Comparison of ENCODE assay signal across 24 cellular contexts in genomic region chr16:54291107-54291980, GRCh38. TPM values are rescaled to one million over a fixed set of nuclear protein-coding genes. Genes with fewer than 3 reads are reported as not detected.
DNase-seq lines count a peak whose midpoint lies in the region; ATAC-seq lines count a peak whose summit lies in the region.
"Had no signal": no experiment of that assay in that cellular context is flagged by ENCODE, and none has a peak within 500 bp of the region (broad histone marks: within the 10 kb centered on the region; RNA-seq: fewer than 3 reads in every experiment).

No MANE protein-coding gene starts in this region.

- H3K4me3 ChIP-seq in ectodermal cell (ENCODE audit: insufficient read depth, low read depth, low read length), result peak overlapping the region; percentile 35
- no peak overlapping the region for H3K4me3 ChIP-seq in mesendoderm (ENCODE audit: low read length)
- no peak overlapping the region for H3K4me3 ChIP-seq in MG63
- H3K4me3 ChIP-seq: BLaER1, body of pancreas, SJCRH30, uterus had no signal

- no peak overlapping the region for H4K8ac ChIP-seq in mesendoderm (ENCODE audit: low read depth, low read length)

- H3K9ac ChIP-seq in mesendoderm (ENCODE audit: low read length), result peak overlapping the region; percentile 49
- H3K9ac ChIP-seq: BLaER1 had no signal

- no peaks in the 10 kb centered on the region for H3K79me2 ChIP-seq in mesendoderm (ENCODE audit: control insufficient read depth, insufficient read depth, low read length)

- H3K27me3 ChIP-seq in ectodermal cell (ENCODE audit: control insufficient read depth, insufficient read depth, low read length, poor library complexity, severe bottlenecking) (peaks cover 63% of the 10 kb centered on the region), mesendoderm (ENCODE audit: insufficient read depth, low read length, poor library complexity) (peaks cover 21% of the 10 kb centered on the region), MG63 (no peaks in the 10 kb centered on the region)
- H3K27me3 ChIP-seq: foreskin keratinocyte, SJCRH30 had no signal

- H3K9me3 ChIP-seq in ectodermal cell (ENCODE audit: control insufficient read depth, low read length) (no peaks in the 10 kb centered on the region), MG63 (peaks cover 2% of the 10 kb centered on the region)
- H3K9me3 ChIP-seq: body of pancreas, left ventricle myocardium inferior, SJCRH30, uterus had no signal

- no peak overlapping the region for H4K5ac ChIP-seq in mesendoderm (ENCODE audit: low read length)

- H3K79me1 ChIP-seq in mesendoderm (ENCODE audit: low read length), result no peaks in the 10 kb centered on the region

- peaks cover 11% of the 10 kb centered on the region for H3K36me3 Mint-ChIP-seq in activated naive CD8-positive, alpha-beta T cell treated with anti-CD3 and anti-CD28 coated beads, Interleukin-2, amount 10 ng/mL, durations not matched to agents 7 days and 5 days
- H3K36me3 Mint-ChIP-seq in activated naive CD8-positive, alpha-beta T cell treated with anti-CD3 and anti-CD28 coated beads for 36 hours, result peaks cover 1% of the 10 kb centered on the region
- H3K36me3 Mint-ChIP-seq in stimulated activated naive B cell treated with anti-CD40 and anti-IgM and Interleukin-4, amounts not matched to agents 10 μg/mL and 1 μg/mL and 100 μg/mL, for 72 hours, result peaks cover 9 to 10% of the 10 kb centered on the region in 2 donors
- H3K36me3 Mint-ChIP-seq: activated CD4-positive, alpha-beta memory T cell treated with anti-CD3 and anti-CD28 coated beads for 36 hours had no signal

- H3K23ac ChIP-seq in mesendoderm (ENCODE audit: low read length), result no peak overlapping the region

- peaks cover 64% of the 10 kb centered on the region for H3K27me3 Mint-ChIP-seq in activated naive CD8-positive, alpha-beta T cell treated with anti-CD3 and anti-CD28 coated beads, Interleukin-2, amount 10 ng/mL, durations not matched to agents 7 days and 5 days
- peaks cover 79% of the 10 kb centered on the region for H3K27me3 Mint-ChIP-seq in activated naive CD8-positive, alpha-beta T cell treated with anti-CD3 and anti-CD28 coated beads for 36 hours
- H3K27me3 Mint-ChIP-seq in stimulated activated naive B cell treated with anti-CD40 and anti-IgM and Interleukin-4, amounts not matched to agents 10 μg/mL and 1 μg/mL and 100 μg/mL, for 72 hours, result peaks cover 65 to 86% of the 10 kb centered on the region in 2 donors

- H3K4ac ChIP-seq in mesendoderm (ENCODE audit: low read depth, low read length), result no peak overlapping the region

- H3K27ac ChIP-seq in ectodermal cell (ENCODE audit: insufficient read depth, low read depth, low read length, poor library complexity, severe bottlenecking) (no peak overlapping the region), mesendoderm (ENCODE audit: low read depth, low read length) (no peak overlapping the region)
- H3K27ac ChIP-seq: BLaER1, body of pancreas, coronary artery, epithelial cell of prostate, foreskin keratinocyte, left ventricle myocardium inferior, SJCRH30, uterus had no signal

- H3K27ac Mint-ChIP-seq in activated naive CD8-positive, alpha-beta T cell treated with anti-CD3 and anti-CD28 coated beads, Interleukin-2, amount 10 ng/mL, durations not matched to agents 7 days and 5 days, result peak overlapping the region; percentile 67
- no peak overlapping the region for H3K27ac Mint-ChIP-seq in activated naive CD8-positive, alpha-beta T cell treated with anti-CD3 and anti-CD28 coated beads for 36 hours
- H3K27ac Mint-ChIP-seq in stimulated activated naive B cell treated with anti-CD40 and anti-IgM and Interleukin-4, amounts not matched to agents 10 μg/mL and 1 μg/mL and 100 μg/mL, for 72 hours, result peak overlapping the region; percentile 56
- H3K27ac Mint-ChIP-seq: activated B cell treated with CpG ODN at 0.5 μM for 24 hours; activated CD4-positive, alpha-beta memory T cell treated with anti-CD3 and anti-CD28 coated beads for 36 hours; activated naive CD4-positive, alpha-beta T cell treated with anti-CD3 and anti-CD28 coated beads for 36 hours had no signal

- POLR2A ChIA-PET in activated naive CD8-positive, alpha-beta T cell treated with anti-CD3 and anti-CD28 coated beads, Interleukin-2, amount 10 ng/mL, durations not matched to agents 7 days and 5 days (lab: Charles Lee), result no interaction called here

- H3K56ac ChIP-seq in mesendoderm (ENCODE audit: low read length), result peak overlapping the region; percentile 62

- WGBS in ectodermal cell, 2 experiments, result 4% methylated on average over 56 of the region's 56 CpGs
- no CpG with 5 or more reads among the region's 56 CpGs for WGBS in mesendoderm (ENCODE audit: extremely low coverage, insufficient coverage, low lambda C conversion rate)

- H2BK15ac ChIP-seq in mesendoderm (replicated peaks; ENCODE audit: low read depth), result no peak overlapping the region

- no peak overlapping the region for H3K4me3 Mint-ChIP-seq in activated naive CD8-positive, alpha-beta T cell treated with anti-CD3 and anti-CD28 coated beads, Interleukin-2, amount 10 ng/mL, durations not matched to agents 7 days and 5 days
- no peak overlapping the region for H3K4me3 Mint-ChIP-seq in activated naive CD8-positive, alpha-beta T cell treated with anti-CD3 and anti-CD28 coated beads for 36 hours
- H3K4me3 Mint-ChIP-seq in stimulated activated naive B cell treated with anti-CD40 and anti-IgM and Interleukin-4, amounts not matched to agents 10 μg/mL and 1 μg/mL and 100 μg/mL, for 72 hours, result peak overlapping the region; percentile 0 to 1
- H3K4me3 Mint-ChIP-seq: activated B cell treated with CpG ODN at 0.5 μM for 24 hours; activated CD4-positive, alpha-beta memory T cell treated with anti-CD3 and anti-CD28 coated beads for 36 hours; activated naive CD4-positive, alpha-beta T cell treated with anti-CD3 and anti-CD28 coated beads for 36 hours had no signal

- H2AK5ac ChIP-seq in mesendoderm (ENCODE audit: low read length), result no peak overlapping the region

- no peak overlapping the region for H2BK120ac ChIP-seq in mesendoderm (ENCODE audit: low read depth, low read length)

- no peak for ATAC-seq in activated naive CD8-positive, alpha-beta T cell treated with anti-CD3 and anti-CD28 coated beads, Interleukin-2, amount 10 ng/mL, durations not matched to agents 7 days and 5 days (ENCODE audit: low read depth)
- no peak for ATAC-seq in stimulated activated naive B cell treated with anti-CD40 and anti-IgM and Interleukin-4, amounts not matched to agents 10 μg/mL and 1 μg/mL and 100 μg/mL, for 72 hours (replicated peaks)
- ATAC-seq in HG03196 (IDR thresholded peaks at IDR 0.05; ENCODE audit: unreplicated experiment), result no peak
- ATAC-seq: body of pancreas, foreskin keratinocyte had no signal

- peaks cover 11% of the 10 kb centered on the region for H3K4me1 ChIP-seq in ectodermal cell (ENCODE audit: control insufficient read depth, insufficient read depth, low read length)
- H3K4me1 ChIP-seq in mesendoderm (ENCODE audit: control insufficient read depth, low read depth, low read length), result peaks cover 3% of the 10 kb centered on the region
- H3K4me1 ChIP-seq: foreskin keratinocyte, SJCRH30 had no signal

- H3K4me2 ChIP-seq in mesendoderm (ENCODE audit: low read length), result peak overlapping the region; percentile 56
- H3K4me2 ChIP-seq: BLaER1 had no signal

- H3K4me1 Mint-ChIP-seq in activated naive CD8-positive, alpha-beta T cell treated with anti-CD3 and anti-CD28 coated beads, Interleukin-2, amount 10 ng/mL, durations not matched to agents 7 days and 5 days, result peaks cover 13% of the 10 kb centered on the region
- H3K4me1 Mint-ChIP-seq in activated naive CD8-positive, alpha-beta T cell treated with anti-CD3 and anti-CD28 coated beads for 36 hours, result peaks cover 13% of the 10 kb centered on the region
- peaks cover 17 to 23% of the 10 kb centered on the region in 2 donors for H3K4me1 Mint-ChIP-seq in stimulated activated naive B cell treated with anti-CD40 and anti-IgM and Interleukin-4, amounts not matched to agents 10 μg/mL and 1 μg/mL and 100 μg/mL, for 72 hours

- no peak overlapping the region for H2BK5ac ChIP-seq in mesendoderm (ENCODE audit: low read length)

- no peak for DNase-seq in activated naive CD8-positive, alpha-beta T cell treated with anti-CD3 and anti-CD28 coated beads, Interleukin-2, amount 10 ng/mL, durations not matched to agents 7 days and 5 days
- DNase-seq in activated naive CD8-positive, alpha-beta T cell treated with anti-CD3 and anti-CD28 coated beads for 36 hours, result no peak
- peak; percentile 28 for DNase-seq in mesendoderm
- no peak for DNase-seq in stimulated activated naive B cell treated with anti-CD40 and anti-IgM and Interleukin-4, amounts not matched to agents 10 μg/mL and 1 μg/mL and 100 μg/mL, for 72 hours
- no peak for DNase-seq in MG63
- DNase-seq in activated naive CD4-positive, alpha-beta T cell treated with anti-CD3 and anti-CD28 coated beads, Interleukin-2, amount 50 U/mL, for 16 hours, result no peak
- DNase-seq: activated B cell treated with CpG ODN at 0.5 μM for 24 hours; activated CD4-positive, alpha-beta memory T cell treated with anti-CD3 and anti-CD28 coated beads for 36 hours; activated naive CD4-positive, alpha-beta T cell treated with anti-CD3 and anti-CD28 coated beads for 36 hours; activated T-cell treated with anti-CD3 and anti-CD28 coated beads for 4 hours; body of pancreas; left ventricle myocardium inferior; NCI-H526 treated with DMSO at 0.1 percent for 48 hours; OCI-M1; SJCRH30; stimulated activated CD4-positive, alpha-beta T cell treated with anti-CD3 and anti-CD28 coated beads, Interleukin-1b, Interleukin-23, amount 100 ng/mL, for 48 hours; uterus had no signal

- H3K9me3 Mint-ChIP-seq in activated naive CD8-positive, alpha-beta T cell treated with anti-CD3 and anti-CD28 coated beads, Interleukin-2, amount 10 ng/mL, durations not matched to agents 7 days and 5 days, result peaks cover 5% of the 10 kb centered on the region
- peaks cover 2% of the 10 kb centered on the region for H3K9me3 Mint-ChIP-seq in activated naive CD8-positive, alpha-beta T cell treated with anti-CD3 and anti-CD28 coated beads for 36 hours
- H3K9me3 Mint-ChIP-seq in stimulated activated naive B cell treated with anti-CD40 and anti-IgM and Interleukin-4, amounts not matched to agents 10 μg/mL and 1 μg/mL and 100 μg/mL, for 72 hours, result peaks cover 2 to 6% of the 10 kb centered on the region in 2 donors
- H3K9me3 Mint-ChIP-seq: activated B cell treated with CpG ODN at 0.5 μM for 24 hours had no signal

- no peak overlapping the region for H3K18ac ChIP-seq in mesendoderm (ENCODE audit: low read length)

- H3K36me3 ChIP-seq in ectodermal cell (ENCODE audit: control insufficient read depth, insufficient read depth, low read length) (no peaks in the 10 kb centered on the region), mesendoderm (ENCODE audit: control insufficient read depth, insufficient read depth, low read length) (no peaks in the 10 kb centered on the region), MG63 (no peaks in the 10 kb centered on the region)
- H3K36me3 ChIP-seq: BLaER1, left ventricle myocardium inferior, SJCRH30, uterus had no signal

RNA-seq across cellular contexts. Expression of gene IRX3, which starts 4.8 kb away (rescaled TPM):
- total RNA-seq in activated naive CD8-positive, alpha-beta T cell treated with anti-CD3 and anti-CD28 coated beads, Interleukin-2, amount 10 ng/mL, durations not matched to agents 7 days and 5 days, result not detected
- total RNA-seq in activated naive CD8-positive, alpha-beta T cell treated with anti-CD3 and anti-CD28 coated beads for 36 hours, result not detected
- 38.6 TPM for polyA plus RNA-seq in ectodermal cell (2013, experiment 1 of 4)
- polyA plus RNA-seq in ectodermal cell (2013, experiment 2 of 4), result 42.1 TPM
- 51.7 TPM for polyA plus RNA-seq in ectodermal cell (2013, experiment 3 of 4)
- 56.5 TPM for polyA plus RNA-seq in ectodermal cell (2013, experiment 4 of 4)
- 1.6 TPM for polyA plus RNA-seq in mesendoderm (2013, experiment 1 of 2)
- polyA plus RNA-seq in mesendoderm (2013, experiment 2 of 2), result 2.3 TPM
- total RNA-seq in MG63 (2014; rRNA removed; shearing (Covaris generic); ENCODE audit: low replicate concordance), result 24.3 and 28.8 TPM in 2 replicates
- total RNA-seq: activated B cell treated with CpG ODN at 0.5 μM for 24 hours; activated naive CD4-positive, alpha-beta T cell treated with anti-CD3 and anti-CD28 coated beads for 36 hours; G401 had no signal

Comparison
In these comparisons a context has a peak if more than half of its experiments do, and no peak if none do; other contexts are left out.
1. H3K4me3 Mint-ChIP-seq: peak in stimulated activated naive B cell treated with anti-CD40 and anti-IgM and Interleukin-4, amounts not matched to agents 10 μg/mL and 1 μg/mL and 100 μg/mL, for 72 hours (2 of 2); none in activated naive CD8-positive, alpha-beta T cell treated with anti-CD3 and anti-CD28 coated beads, Interleukin-2, amount 10 ng/mL, durations not matched to agents 7 days and 5 days (single experiment) and activated naive CD8-positive, alpha-beta T cell treated with anti-CD3 and anti-CD28 coated beads for 36 hours (single experiment).
2. RNA of gene IRX3, which starts 4.8 kb away (total RNA-seq): 24.3 to 28.8 TPM in MG63; not detected in activated naive CD8-positive, alpha-beta T cell treated with anti-CD3 and anti-CD28 coated beads, Interleukin-2, amount 10 ng/mL, durations not matched to agents 7 days and 5 days and not detected in activated naive CD8-positive, alpha-beta T cell treated with anti-CD3 and anti-CD28 coated beads for 36 hours; every median in the first group is over 10 times any median in the second.